In the genomic region with DNA sequence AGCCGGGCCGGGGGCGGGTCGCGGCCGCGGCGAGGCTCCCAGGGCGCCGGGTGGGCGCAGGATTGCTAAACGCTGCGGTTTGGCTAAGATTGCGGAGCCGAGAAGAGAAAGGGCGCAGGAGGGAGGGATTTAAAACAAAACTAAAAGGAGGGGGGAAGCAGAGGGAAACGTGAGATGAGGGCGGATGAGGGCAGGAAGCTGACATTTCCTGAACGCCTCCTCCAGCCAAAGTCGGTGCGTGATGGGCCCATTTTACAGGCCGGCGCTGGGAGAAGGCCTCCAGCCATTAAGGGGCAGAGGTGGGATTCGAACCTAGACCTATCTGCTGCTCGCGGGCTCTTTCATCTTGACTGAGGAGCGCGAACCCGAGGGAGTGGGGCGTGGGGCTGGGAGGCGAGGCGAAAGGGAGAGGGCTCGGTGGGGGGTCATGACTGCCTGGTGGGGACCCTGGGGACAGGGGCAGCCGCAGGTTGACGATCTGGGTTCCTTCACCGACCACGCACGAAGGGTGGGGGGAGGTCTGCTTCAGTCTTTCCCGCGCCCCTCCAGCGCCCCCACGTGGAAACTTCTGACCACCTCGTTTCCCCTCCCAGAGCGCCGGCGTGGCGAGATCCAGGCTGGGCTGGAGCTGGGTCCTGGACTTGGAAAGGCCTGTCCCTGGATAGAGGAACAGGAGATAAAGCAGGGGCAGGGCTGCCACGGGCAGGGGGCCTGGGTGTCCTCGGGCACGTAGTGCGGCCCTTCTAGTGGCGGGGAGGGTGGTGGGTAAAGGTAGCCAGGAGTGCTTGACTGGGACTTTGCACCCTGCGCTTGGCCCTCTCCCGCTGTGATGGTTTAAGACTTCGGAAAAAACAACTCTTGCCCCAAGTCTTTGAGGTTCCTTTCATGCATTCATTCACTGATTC, we compare ENCODE assay signal across 8 cellular contexts. TPM values are rescaled to one million over a fixed set of nuclear protein-coding genes. Genes with fewer than 3 reads are reported as not detected.
DNase-seq lines count a peak whose midpoint lies in the region; ATAC-seq and TF ChIP-seq lines count a peak whose summit lies in the region.

No MANE protein-coding gene starts in this region.

- H3K9me3 Mint-ChIP-seq in activated T-cell treated with anti-CD3 and anti-CD28 coated beads, Interleukin-2, amount 50 U/mL, for 72 hours = no peaks in the 10 kb centered on the region
- H3K9me3 Mint-ChIP-seq in nephron = no peaks in the 10 kb centered on the region

- peaks cover 20% of the 10 kb centered on the region for H3K4me1 Mint-ChIP-seq in activated T-cell treated with anti-CD3 and anti-CD28 coated beads, Interleukin-2, amount 50 U/mL, for 72 hours (ENCODE audit: low read depth)
- H3K4me1 Mint-ChIP-seq in nephron = peaks cover 4% of the 10 kb centered on the region

- H3K27ac ChIP-seq in 22Rv1 = no peak overlapping the region

- ATAC-seq in activated T-cell treated with anti-CD3 and anti-CD28 coated beads, Interleukin-2, amount 50 U/mL, for 72 hours (replicated peaks in 1 of 2) = peak; percentile 63 to 74

- peaks cover 21% of the 10 kb centered on the region for H3K27me3 Mint-ChIP-seq in activated T-cell treated with anti-CD3 and anti-CD28 coated beads, Interleukin-2, amount 50 U/mL, for 72 hours (ENCODE audit: low read depth)
- H3K27me3 Mint-ChIP-seq in nephron (ENCODE audit: low read depth) = peaks cover 75% of the 10 kb centered on the region

- DNase-seq in GM19238 (ENCODE audit: insufficient read length, low spot score) (peak; percentile 41), OCI-M1 (lab: John Stamatoyannopoulos, UW) (peak; percentile 74), fibroblast of peridontal ligament (ENCODE audit: extremely low read depth) (peak; percentile 74), NCI-H187 (lab: John Stamatoyannopoulos, UW) (no peak)
- DNase-seq in activated T-cell treated with anti-CD3 and anti-CD28 coated beads, Interleukin-2, amount 50 U/mL, for 72 hours = peak; percentile 77 to 80
- peak; percentile 52 to 79 (median 64) for DNase-seq in stimulated activated naive CD4-positive, alpha-beta T cell (lab: John Stamatoyannopoulos, UW)

- H3K36me3 Mint-ChIP-seq in activated T-cell treated with anti-CD3 and anti-CD28 coated beads, Interleukin-2, amount 50 U/mL, for 72 hours (ENCODE audit: insufficient read depth in 2 of 2) = no peaks in the 10 kb centered on the region
- H3K36me3 Mint-ChIP-seq in nephron (ENCODE audit: low read depth) = no peaks in the 10 kb centered on the region

- peak overlapping the region; percentile 30 for H3K27ac Mint-ChIP-seq in activated T-cell treated with anti-CD3 and anti-CD28 coated beads, Interleukin-2, amount 50 U/mL, for 72 hours
- no peak overlapping the region for H3K27ac Mint-ChIP-seq in nephron

- TF ChIP-seq CTCF in 22Rv1 (IDR thresholded peaks at IDR 0.05) (peak; percentile 83), nephron (IDR thresholded peaks at IDR 0.05; ENCODE audit: unreplicated experiment in 3 of 3) (peak; percentile 53 to 67 (median 58))

- peak overlapping the region; percentile 84 to 87 for H3K4me3 Mint-ChIP-seq in activated T-cell treated with anti-CD3 and anti-CD28 coated beads, Interleukin-2, amount 50 U/mL, for 72 hours
- peak overlapping the region; percentile 75 to 81 (median 77) for H3K4me3 Mint-ChIP-seq in nephron

RNA-seq across cellular contexts. Expression of gene TAC4, which starts 3.8 kb away (rescaled TPM):
- not detected for total RNA-seq in activated T-cell treated with anti-CD3 and anti-CD28 coated beads, Interleukin-2, amount 50 U/mL, for 72 hours

Comparison
In these comparisons a context has a peak if more than half of its experiments do, and no peak if none do; other contexts are left out.
1. DNase-seq: peak in GM19238 (single experiment), OCI-M1 (single experiment), activated T-cell treated with anti-CD3 and anti-CD28 coated beads, Interleukin-2, amount 50 U/mL, for 72 hours (2 of 2), fibroblast of peridontal ligament (single experiment) and stimulated activated naive CD4-positive, alpha-beta T cell (6 of 6); none in NCI-H187 (0 of 2).